ENCODE assay signal across 8 cellular contexts in the genomic region with DNA sequence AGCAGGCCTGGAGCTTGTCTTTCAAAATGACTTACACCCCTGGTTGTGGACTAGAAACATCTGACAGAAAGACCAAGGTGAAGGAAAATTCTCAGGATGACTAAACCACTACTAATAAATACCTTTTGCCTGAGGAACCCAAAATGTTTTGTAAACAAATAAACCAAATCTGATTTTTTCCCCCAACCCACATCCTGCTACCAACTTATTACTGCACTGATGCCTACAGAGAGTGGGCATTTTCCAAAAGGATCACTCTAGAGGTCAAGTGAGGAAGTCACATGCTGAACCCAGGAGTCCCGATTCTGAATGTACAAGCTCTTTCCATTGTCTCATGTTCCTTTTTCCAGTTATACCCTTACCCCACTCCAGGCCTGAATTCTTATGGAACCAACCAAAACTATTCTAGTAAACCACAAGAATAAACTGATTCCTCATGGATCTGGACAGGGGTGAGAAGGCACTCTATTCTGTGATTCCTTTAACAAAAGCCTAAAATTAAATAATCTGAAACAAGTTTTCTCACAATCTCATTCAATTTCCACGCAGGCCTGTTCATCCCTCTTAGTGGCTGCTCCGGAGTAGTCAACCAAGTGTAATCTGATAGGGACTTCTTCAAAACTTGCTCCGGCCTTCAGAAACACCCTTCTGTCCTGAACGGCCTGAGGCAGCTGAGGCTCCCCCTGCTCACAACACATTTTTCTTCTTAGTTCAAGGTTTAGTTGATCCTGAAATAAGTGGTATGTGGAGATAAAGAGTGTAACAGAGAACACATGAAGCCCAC. TPM values are rescaled to one million over a fixed set of nuclear protein-coding genes. Genes with fewer than 3 reads are reported as not detected.
A peak's percentile ranks its signal among the peaks of the same experiment; 100 is the strongest.
DNase-seq lines count a peak whose midpoint lies in the region; ATAC-seq and TF ChIP-seq lines count a peak whose summit lies in the region.

No MANE protein-coding gene starts in this region.

- TF ChIP-seq CTCF in LNCaP clone FGC (IDR thresholded peaks at IDR 0.05; ENCODE audit: control insufficient read depth, extremely low read depth, insufficient read depth) (no peak), GM20000 (IDR thresholded peaks at IDR 0.05; ENCODE audit: extremely low read depth, missing control alignments) (no peak)

- H3K9ac ChIP-seq in BLaER1 = peak overlapping the region; percentile 97

- H4K20me1 ChIP-seq in BLaER1 = peaks cover under 1% of the 10 kb centered on the region; the same call in 1 of the 2 replicates

- H3K9me3 Mint-ChIP-seq in natural killer cell treated with Interleukin-12 subunit alpha and Interleukin-12 subunit beta and Interleukin-15 and Interleukin-18, amount 100 ng/mL, for 72 hours = no peaks in the 10 kb centered on the region

- DNase-seq in LNCaP clone FGC (ENCODE audit: low read depth) (no peak), caudate nucleus (lab: John Stamatoyannopoulos, UW) (no peak), GF-D8 (lab: John Stamatoyannopoulos, UW) (no peak), GM20000 (ENCODE audit: low spot score) (no peak)
- no peak for DNase-seq in natural killer cell treated with Interleukin-12 subunit alpha and Interleukin-12 subunit beta and Interleukin-15 and Interleukin-18, amount 100 ng/mL, for 72 hours (ENCODE audit: low spot score)

- no peaks in the 10 kb centered on the region for H3K9me3 ChIP-seq in BLaER1

- ATAC-seq in natural killer cell treated with Interleukin-12 subunit alpha and Interleukin-12 subunit beta and Interleukin-15 and Interleukin-18, amount 100 ng/mL, for 72 hours = no peak
- ATAC-seq in GM18520 (IDR thresholded peaks at IDR 0.05; ENCODE audit: unreplicated experiment) = no peak
- ATAC-seq in GM21528 (IDR thresholded peaks at IDR 0.05; ENCODE audit: low FRiP score, unreplicated experiment) = no peak

- no peaks in the 10 kb centered on the region for H3K27me3 Mint-ChIP-seq in natural killer cell treated with Interleukin-12 subunit alpha and Interleukin-12 subunit beta and Interleukin-15 and Interleukin-18, amount 100 ng/mL, for 72 hours

- H3K27me3 ChIP-seq in BLaER1 = no peaks in the 10 kb centered on the region

- H3K36me3 Mint-ChIP-seq in natural killer cell treated with Interleukin-12 subunit alpha and Interleukin-12 subunit beta and Interleukin-15 and Interleukin-18, amount 100 ng/mL, for 72 hours = peaks cover 11% of the 10 kb centered on the region

- peaks cover 33% of the 10 kb centered on the region for H3K4me1 ChIP-seq in BLaER1

- H3K36me3 ChIP-seq in BLaER1 = peaks cover 47% of the 10 kb centered on the region

- H3K4me3 Mint-ChIP-seq in natural killer cell treated with Interleukin-12 subunit alpha and Interleukin-12 subunit beta and Interleukin-15 and Interleukin-18, amount 100 ng/mL, for 72 hours = peak overlapping the region; percentile 100

- H3K27ac ChIP-seq in BLaER1 = peak overlapping the region; percentile 98
- H3K27ac ChIP-seq in caudate nucleus (ENCODE audit: low read depth, low read length) = peak overlapping the region; percentile 20

- peak overlapping the region; percentile 79 for H3K4me3 ChIP-seq in BLaER1
- H3K4me3 ChIP-seq in LNCaP clone FGC (ENCODE audit: low read depth, low read length) = peak overlapping the region; percentile 92

- H3K27ac Mint-ChIP-seq in natural killer cell treated with Interleukin-12 subunit alpha and Interleukin-12 subunit beta and Interleukin-15 and Interleukin-18, amount 100 ng/mL, for 72 hours = peak overlapping the region; percentile 94 to 95

- H3K4me1 Mint-ChIP-seq in natural killer cell treated with Interleukin-12 subunit alpha and Interleukin-12 subunit beta and Interleukin-15 and Interleukin-18, amount 100 ng/mL, for 72 hours (ENCODE audit: low read depth in 2 of 2) = peaks cover 32% of the 10 kb centered on the region in 2 donors

- H3K4me2 ChIP-seq in BLaER1 = peak overlapping the region; percentile 96

RNA-seq across cellular contexts. Expression of gene PI4KB, which starts 1.4 kb away (rescaled TPM):
- 10 to 100 TPM; 69.9 to 82.3 TPM for total RNA-seq in natural killer cell treated with Interleukin-12 subunit alpha and Interleukin-12 subunit beta and Interleukin-15 and Interleukin-18, amount 100 ng/mL, for 72 hours

RNA-seq across cellular contexts. Expression of gene RFX5, which starts 21.2 kb away (rescaled TPM):
- total RNA-seq in natural killer cell treated with Interleukin-12 subunit alpha and Interleukin-12 subunit beta and Interleukin-15 and Interleukin-18, amount 100 ng/mL, for 72 hours = 10 to 100 TPM; 40.3 to 95.4 TPM

RNA-seq across cellular contexts. Expression of gene ZNF687, which starts 43.7 kb away (rescaled TPM):
- 10 to 100 TPM; 29.1 to 31.2 TPM for total RNA-seq in natural killer cell treated with Interleukin-12 subunit alpha and Interleukin-12 subunit beta and Interleukin-15 and Interleukin-18, amount 100 ng/mL, for 72 hours

RNA-seq across cellular contexts. Expression of gene SELENBP1, which starts 46.7 kb away (rescaled TPM):
- not detected for total RNA-seq in natural killer cell treated with Interleukin-12 subunit alpha and Interleukin-12 subunit beta and Interleukin-15 and Interleukin-18, amount 100 ng/mL, for 72 hours
